ENCODE assay signal across 18 cellular contexts in genomic region chr4:111836601-111837000, GRCh38.
"Had no signal": no experiment of that assay in that cellular context is flagged by ENCODE, and none has a peak within 500 bp of the region (broad histone marks: within the 10 kb centered on the region; RNA-seq: fewer than 3 reads in every experiment).

No MANE protein-coding gene starts in this region.

- H3K36me3 Mint-ChIP-seq: naive thymus-derived CD4-positive, alpha-beta T cell; type B pancreatic cell had no signal

- H3K27ac Mint-ChIP-seq: nephron progenitor cell, type B pancreatic cell had no signal

- H3K27me3 Mint-ChIP-seq: naive thymus-derived CD4-positive, alpha-beta T cell had no signal

- H3K4me1 ChIP-seq: gastrocnemius medialis, left ventricle myocardium inferior, psoas muscle had no signal

- DNase-seq: cortex of kidney; dorsolateral prefrontal cortex; effector CD8-positive, alpha-beta T cell; gastrocnemius medialis; kidney; left cardiac atrium; left ventricle myocardium inferior; mesendoderm; naive thymus-derived CD4-positive, alpha-beta T cell; nephron progenitor cell; psoas muscle; retina; stimulated activated naive CD4-positive, alpha-beta T cell treated with Interleukin-2 at 50 U/mL for 16 hours had no signal

- H3K9me3 Mint-ChIP-seq: type B pancreatic cell had no signal

- ATAC-seq: esophagus mucosa; gastrocnemius medialis; left cardiac atrium; naive thymus-derived CD4-positive, alpha-beta T cell; psoas muscle; sciatic nerve had no signal

- H3K27ac ChIP-seq: gastrocnemius medialis, left ventricle myocardium inferior, neutrophil, psoas muscle, skin epidermis had no signal

- H3K27me3 ChIP-seq: dorsolateral prefrontal cortex, gastrocnemius medialis, neutrophil had no signal

- H3K4me3 Mint-ChIP-seq: naive thymus-derived CD4-positive, alpha-beta T cell; nephron progenitor cell; type B pancreatic cell had no signal

- H3K36me3 ChIP-seq: gastrocnemius medialis, left ventricle myocardium inferior, neutrophil had no signal

- H3K4me3 ChIP-seq: dorsolateral prefrontal cortex, gastrocnemius medialis, left ventricle myocardium inferior, psoas muscle, skin epidermis had no signal

- H3K4me1 Mint-ChIP-seq: naive thymus-derived CD4-positive, alpha-beta T cell had no signal

- H3K9me3 ChIP-seq: gastrocnemius medialis, left ventricle myocardium inferior, neutrophil, psoas muscle had no signal
